34 cellular contexts compared by ENCODE assay signal in genomic region chr3:95438274-95438673, GRCh38.
"Had no signal": no experiment of that assay in that cellular context is flagged by ENCODE, and none has a peak within 500 bp of the region (broad histone marks: within the 10 kb centered on the region; RNA-seq: fewer than 3 reads in every experiment).

No MANE protein-coding gene starts in this region.

- H3K27me3 Mint-ChIP-seq: activated CD4-positive, alpha-beta T cell treated with anti-CD3 and anti-CD28 coated beads for 36 hours; activated CD8-positive, alpha-beta T cell treated with anti-CD3 and anti-CD28 coated beads for 36 hours; activated naive CD4-positive, alpha-beta T cell treated with anti-CD3 and anti-CD28 coated beads, Interleukin-2, amount 50 U/mL, for 24 hours; activated naive CD8-positive, alpha-beta T cell treated with anti-CD3 and anti-CD28 coated beads for 36 hours; activated naive CD8-positive, alpha-beta T cell treated with anti-CD3 and anti-CD28 coated beads, Interleukin-2, amount 50 U/mL, for 24 hours; T-helper 17 cell had no signal

- H3K4me3 Mint-ChIP-seq: activated CD4-positive, alpha-beta T cell treated with anti-CD3 and anti-CD28 coated beads for 36 hours; activated CD8-positive, alpha-beta T cell treated with anti-CD3 and anti-CD28 coated beads for 36 hours; activated naive CD4-positive, alpha-beta T cell treated with anti-CD3 and anti-CD28 coated beads for 36 hours; activated naive CD4-positive, alpha-beta T cell treated with anti-CD3 and anti-CD28 coated beads, Interleukin-2, amount 50 U/mL, for 24 hours; activated naive CD8-positive, alpha-beta T cell treated with anti-CD3 and anti-CD28 coated beads for 36 hours; activated naive CD8-positive, alpha-beta T cell treated with anti-CD3 and anti-CD28 coated beads, Interleukin-2, amount 50 U/mL, for 24 hours; activated T-helper 1 cell treated with anti-CD3 and anti-CD28 coated beads, Interleukin-12 subunit alpha, Interleukin-12 subunit beta, Interleukin-2, Interleukin-4 antibody, amounts not matched to agents 30 ng/mL and 10 ng/mL and 1 ng/mL, durations not matched to agents 14 hours and 24 hours and 36 hours; T-helper 17 cell; T-helper 2 cell treated with Interferon-gamma antibody and Interleukin-4, amounts not matched to agents 5 μg/mL and 100 μg/mL, for 36 hours had no signal

- H3K4me3 ChIP-seq: adrenal gland, body of pancreas, colonic mucosa, esophagus squamous epithelium, gastroesophageal sphincter, heart right ventricle had no signal

- DNase-seq: activated CD4-positive, alpha-beta T cell treated with anti-CD3 and anti-CD28 coated beads for 36 hours; activated CD4-positive, alpha-beta T cell treated with anti-CD3 and anti-CD28 coated beads, Interleukin-2, amount 50 U/mL, for 1 hour; activated CD4-positive, alpha-beta T cell treated with anti-CD3 and anti-CD28 coated beads, Interleukin-2, amount 50 U/mL, for 48 hours; activated CD4-positive, CD25-positive, alpha-beta regulatory T cell; activated CD4-positive, CD25-positive, alpha-beta regulatory T cell treated with anti-CD3 and anti-CD28 coated beads, Interleukin-2, amount 50 U/mL, for 72 hours; activated CD8-positive, alpha-beta memory T cell treated with anti-CD3 and anti-CD28 coated beads for 24 hours; activated CD8-positive, alpha-beta memory T cell treated with anti-CD3 and anti-CD28 coated beads, Interleukin-2, amount 50 U/mL, for 4 hours; activated CD8-positive, alpha-beta T cell treated with anti-CD3 and anti-CD28 coated beads for 36 hours; activated effector memory CD4-positive, alpha-beta T cell treated with anti-CD3 and anti-CD28 coated beads, Interleukin-2, amount 50 U/mL, for 16 hours; activated naive CD4-positive, alpha-beta T cell treated with anti-CD3 and anti-CD28 coated beads for 36 hours; activated naive CD8-positive, alpha-beta T cell treated with anti-CD3 and anti-CD28 coated beads for 36 hours; activated naive CD8-positive, alpha-beta T cell treated with anti-CD3 and anti-CD28 coated beads, Interleukin-2, amount 50 U/mL, for 24 hours; activated T-cell treated with anti-CD3 and anti-CD28 coated beads, Interleukin-2, amount 50 U/mL, for 1 hour; activated T-cell treated with anti-CD3 and anti-CD28 coated beads, Interleukin-2, amount 50 U/mL, for 48 hours; adrenal gland; amygdala; aorta; body of pancreas; caudate nucleus; colonic mucosa; effector CD8-positive, alpha-beta T cell; esophagus squamous epithelium; foreskin melanocyte; heart right ventricle; T-helper 1 cell; T-helper 17 cell; T1000; WERI-Rb-1 had no signal

- H3K27ac ChIP-seq: adrenal gland, body of pancreas, colonic mucosa, epithelial cell of prostate, esophagus squamous epithelium, gastroesophageal sphincter, heart right ventricle, WERI-Rb-1 had no signal

- H3K4me1 Mint-ChIP-seq: activated CD4-positive, alpha-beta T cell treated with anti-CD3 and anti-CD28 coated beads for 36 hours; activated naive CD4-positive, alpha-beta T cell treated with anti-CD3 and anti-CD28 coated beads, Interleukin-2, amount 50 U/mL, for 24 hours; activated naive CD8-positive, alpha-beta T cell treated with anti-CD3 and anti-CD28 coated beads for 36 hours; activated naive CD8-positive, alpha-beta T cell treated with anti-CD3 and anti-CD28 coated beads, Interleukin-2, amount 50 U/mL, for 24 hours; T-helper 17 cell had no signal

- H3K27ac Mint-ChIP-seq: activated CD4-positive, alpha-beta T cell treated with anti-CD3 and anti-CD28 coated beads for 36 hours; activated CD8-positive, alpha-beta T cell treated with anti-CD3 and anti-CD28 coated beads for 36 hours; activated naive CD4-positive, alpha-beta T cell treated with anti-CD3 and anti-CD28 coated beads for 36 hours; activated naive CD4-positive, alpha-beta T cell treated with anti-CD3 and anti-CD28 coated beads, Interleukin-2, amount 50 U/mL, for 24 hours; activated naive CD8-positive, alpha-beta T cell treated with anti-CD3 and anti-CD28 coated beads for 36 hours; activated naive CD8-positive, alpha-beta T cell treated with anti-CD3 and anti-CD28 coated beads, Interleukin-2, amount 50 U/mL, for 24 hours; activated T-helper 1 cell treated with anti-CD3 and anti-CD28 coated beads, Interleukin-12 subunit alpha, Interleukin-12 subunit beta, Interleukin-2, Interleukin-4 antibody, amounts not matched to agents 30 ng/mL and 10 ng/mL and 1 ng/mL, durations not matched to agents 14 hours and 24 hours and 36 hours; activated T-helper 2 cell treated with anti-CD3 and anti-CD28 coated beads, Interferon-gamma antibody, Interleukin-2, Interleukin-4, amounts not matched to agents 10 μg/mL and 5 μg/mL and 100 μg/mL, durations not matched to agents 14 hours and 24 hours and 36 hours; T-helper 17 cell; T-helper 2 cell treated with Interferon-gamma antibody and Interleukin-4, amounts not matched to agents 5 μg/mL and 100 μg/mL, for 36 hours had no signal

- H3K9me3 ChIP-seq: adrenal gland, body of pancreas, colonic mucosa, esophagus squamous epithelium, gastroesophageal sphincter, heart right ventricle had no signal

- H3K36me3 ChIP-seq: adrenal gland, colonic mucosa, esophagus squamous epithelium, gastroesophageal sphincter, heart right ventricle, WERI-Rb-1 had no signal

- H3K36me3 Mint-ChIP-seq: activated naive CD4-positive, alpha-beta T cell treated with anti-CD3 and anti-CD28 coated beads, Interleukin-2, amount 50 U/mL, for 24 hours; activated naive CD8-positive, alpha-beta T cell treated with anti-CD3 and anti-CD28 coated beads for 36 hours had no signal

- H3K4me1 ChIP-seq: adrenal gland, body of pancreas, colonic mucosa, esophagus squamous epithelium, gastroesophageal sphincter, heart right ventricle had no signal

- H3K27me3 ChIP-seq: adrenal gland, body of pancreas, colonic mucosa, esophagus squamous epithelium, gastroesophageal sphincter, heart right ventricle had no signal

- H3K9me3 Mint-ChIP-seq: activated naive CD4-positive, alpha-beta T cell treated with anti-CD3 and anti-CD28 coated beads for 36 hours; activated naive CD4-positive, alpha-beta T cell treated with anti-CD3 and anti-CD28 coated beads, Interleukin-2, amount 50 U/mL, for 24 hours; activated naive CD8-positive, alpha-beta T cell treated with anti-CD3 and anti-CD28 coated beads, Interleukin-2, amount 50 U/mL, for 24 hours had no signal
